1 cellular context compared by ENCODE assay signal in the genomic region with DNA sequence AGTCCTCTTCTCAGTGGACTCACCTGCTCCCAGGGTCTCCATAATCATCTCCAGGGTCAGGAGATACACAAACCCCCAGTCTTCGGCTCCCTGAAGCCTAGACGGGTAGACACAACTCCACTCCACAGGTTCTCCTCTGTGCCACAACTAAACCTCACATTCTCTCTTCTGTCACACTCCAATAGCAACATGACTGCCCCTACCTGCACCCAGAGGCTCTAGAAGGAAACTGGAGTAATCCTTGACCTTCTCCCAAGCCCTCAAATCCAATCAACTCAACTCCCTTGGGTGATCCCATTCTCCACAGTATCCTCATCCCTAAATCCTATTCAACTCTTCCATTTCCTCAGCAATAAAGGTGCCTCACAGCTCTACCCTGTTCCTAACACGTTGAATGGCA.
TF ChIP-seq lines count a peak whose summit lies in the region.

No MANE protein-coding gene starts in this region.

TF ChIP-seq in K562, 482 proteins besides CTCF, POLR2A, EP300 and RAD21:
- TF ChIP-seq NFATC3 (IDR thresholded peaks at IDR 0.05): no peak
- peak; percentile 41 for TF ChIP-seq SUPT5H (IDR thresholded peaks at IDR 0.05)
- TF ChIP-seq POLR2B (IDR thresholded peaks at IDR 0.05; ENCODE audit: low read depth, partially characterized antibody): peak; percentile 43
- TF ChIP-seq CREB1 (IDR thresholded peaks at IDR 0.05): no peak
- TF ChIP-seq CREB1 (CRISPR knock-in tag; IDR thresholded peaks at IDR 0.05): no peak
- TF ChIP-seq ZNF77 (CRISPR knock-in tag; IDR thresholded peaks at IDR 0.05): no peak
